Comparison of ENCODE assay signal across 9 cellular contexts in the genomic region with DNA sequence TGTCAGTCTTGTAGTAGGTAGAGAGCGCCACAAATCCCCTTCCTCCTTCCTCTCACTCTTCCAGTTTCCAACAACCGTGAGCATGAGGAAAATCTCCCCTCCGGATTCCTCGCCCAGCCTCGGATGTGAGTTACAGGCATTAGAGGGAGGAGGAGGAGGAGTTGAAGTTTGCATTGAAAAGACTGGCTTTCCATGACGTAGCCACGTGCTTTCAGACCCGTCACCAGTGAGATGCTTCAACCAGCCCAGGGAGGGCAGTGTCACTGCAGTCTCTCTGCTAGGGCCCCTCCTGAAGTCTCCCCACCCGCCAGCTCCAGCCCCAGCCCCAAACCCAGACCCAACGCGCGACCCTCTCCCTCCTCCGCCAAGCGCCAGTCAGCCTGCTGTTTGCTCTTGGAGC. TPM values are rescaled to one million over a fixed set of nuclear protein-coding genes. Genes with fewer than 3 reads are reported as not detected.
DNase-seq lines count a peak whose midpoint lies in the region; ATAC-seq and TF ChIP-seq lines count a peak whose summit lies in the region.
"Had no signal": no experiment of that assay in that cellular context is flagged by ENCODE, and none has a peak within 500 bp of the region (broad histone marks: within the 10 kb centered on the region; RNA-seq: fewer than 3 reads in every experiment).

No MANE protein-coding gene starts in this region.

- DNase-seq in EH (ENCODE audit: low read depth) (peak; percentile 9), fibroblast of villous mesenchyme (ENCODE audit: low read depth) (peak; percentile 33), occipital lobe (lab: John Stamatoyannopoulos, UW) (peak; percentile 64), posterior vena cava (ENCODE audit: low spot score) (no peak), UCSD-AML1 (lab: John Stamatoyannopoulos, UW; ENCODE audit: unreplicated experiment) (no peak)
- peak; percentile 42 for DNase-seq in activated T-cell treated with anti-CD3 and anti-CD28 coated beads, Interleukin-2, amount 50 U/mL, for 1 hour

- H3K4me3 ChIP-seq in fibroblast of villous mesenchyme (ENCODE audit: low read depth, low read length), result peak overlapping the region; percentile 55

- intact Hi-C loops in posterior vena cava (cut with DNase I), result no loop called here

- no peak for TF ChIP-seq CTCF in fibroblast of villous mesenchyme (IDR thresholded peaks at IDR 0.05; ENCODE audit: insufficient read depth, low read depth, low read length)

- ATAC-seq in HG02981 (IDR thresholded peaks at IDR 0.05; ENCODE audit: unreplicated experiment), result peak; percentile 56
- ATAC-seq in GM21619 (IDR thresholded peaks at IDR 0.05; ENCODE audit: unreplicated experiment), result no peak
- ATAC-seq: HCT116 had no signal

RNA-seq across cellular contexts. Expression of gene FGF14, which starts 0.4 kb away (rescaled TPM):
- total RNA-seq in fibroblast of villous mesenchyme, result under 0.01 TPM in 2 replicates
- 69.1 TPM for total RNA-seq in occipital lobe
- total RNA-seq in posterior vena cava, result 1 to 10 TPM; 4.6 to 6.6 TPM

Comparison
In these comparisons a context has a peak if more than half of its experiments do, and no peak if none do; other contexts are left out.
1. DNase-seq: peak in EH (single experiment), activated T-cell treated with anti-CD3 and anti-CD28 coated beads, Interleukin-2, amount 50 U/mL, for 1 hour (single experiment), fibroblast of villous mesenchyme (single experiment) and occipital lobe (single experiment); none in posterior vena cava (single experiment) and UCSD-AML1 (single experiment).